Comparison of ENCODE assay signal across 39 cellular contexts in genomic region chr18:433297-433696, GRCh38.
DNase-seq lines count a peak whose midpoint lies in the region; ATAC-seq, FAIRE-seq and TF ChIP-seq lines count a peak whose summit lies in the region.
"Had no signal": no experiment of that assay in that cellular context is flagged by ENCODE, and none has a peak within 500 bp of the region (broad histone marks: within the 10 kb centered on the region; RNA-seq: fewer than 3 reads in every experiment).

No MANE protein-coding gene starts in this region.

- no peak for TF ChIP-seq POLR2A in endothelial cell of umbilical vein (IDR thresholded peaks at IDR 0.05; ENCODE audit: low read depth, low read length)

- H3K9me3 ChIP-seq in HEK293 (ENCODE audit: control insufficient read depth, insufficient read depth, low read depth, low read length) (no peaks in the 10 kb centered on the region), endothelial cell of umbilical vein (replicated peaks; ENCODE audit: control insufficient read depth, insufficient read depth, low read length) (no peaks in the 10 kb centered on the region)
- H3K9me3 ChIP-seq: ascending aorta, gastrocnemius medialis, lower lobe of right lung, mucosa of descending colon, ovary, SJCRH30 had no signal

- no peaks in the 10 kb centered on the region for H3K27me3 ChIP-seq in endothelial cell of umbilical vein (ENCODE audit: control insufficient read depth in 2 of 2, insufficient read depth in 2 of 2, low read length in 2 of 2)
- H3K27me3 ChIP-seq: ascending aorta, gastrocnemius medialis, hepatocyte, ovary, SJCRH30 had no signal

- CTCF ChIA-PET in HEK293 (lab: Yijun Ruan, JAX), result interaction anchor here (0.7 to 1.0 kb wide), 2 partner anchors 63 to 216 kb away, joined by 3 to 4 read pairs; no protein-coding TSS in a partner anchor
- CTCF ChIA-PET in endothelial cell of umbilical vein (lab: Charles Lee), result interaction anchor here (0.6 to 1.1 kb wide), 2 partner anchors 9 to 22 kb away, joined by 3 to 5 read pairs; no protein-coding TSS in a partner anchor

- no peak overlapping the region for H3K4me2 ChIP-seq in endothelial cell of umbilical vein (ENCODE audit: insufficient read depth, low read length)
- H3K4me2 ChIP-seq: hepatocyte had no signal

- no peak for DNase-seq in endothelial cell of umbilical vein (ENCODE audit: low read depth, low spot score)
- DNase-seq in left ventricle myocardium superior, result no peak
- no peak for DNase-seq in SW480 (ENCODE audit: low spot score)
- no peak for DNase-seq in activated CD8-positive, alpha-beta memory T cell treated with anti-CD3 and anti-CD28 coated beads, Interleukin-2, amount 50 U/mL, for 4 hours
- no peak for DNase-seq in retina
- DNase-seq: activated CD4-positive, alpha-beta T cell treated with anti-CD3 and anti-CD28 coated beads, Interleukin-2, amount 10 ng/mL, durations not matched to agents 24 days and 14 days; activated gamma-delta T cell; activated naive CD8-positive, alpha-beta T cell treated with anti-CD3 and anti-CD28 coated beads, Interleukin-2, amount 10 ng/mL, durations not matched to agents 7 days and 5 days; activated T-cell treated with anti-CD3 and anti-CD28 coated beads, Interleukin-2, amount 50 U/mL, for 1 hour; AML-193; CD4-positive, alpha-beta memory T cell; central memory CD4-positive, alpha-beta T cell; cortex of kidney; effector memory CD8-positive, alpha-beta T cell; erythroblast; gastrocnemius medialis; H7; kidney glomerular epithelial cell; lower lobe of right lung; mucosa of descending colon; NCI-H146; NCI-H2107; NCI-H446; NCI-H748 treated with DMSO at 0.1 percent for 48 hours; ovary; SJCRH30; small intestine; stimulated activated CD4-positive, alpha-beta T cell treated with anti-CD3 and anti-CD28 coated beads, Interleukin-1b, Interleukin-23, amount 100 ng/mL, for 48 hours; stimulated activated naive CD8-positive, alpha-beta T cell treated with anti-CD3 and anti-CD28 coated beads, Interleukin-15, Interleukin-2, amounts not matched to agents 100 U/mL and 50 U/mL, for 24 hours; T-helper 1 cell had no signal

- ATAC-seq in left ventricle myocardium superior, result peak; percentile 50
- no peak for ATAC-seq in GM19035 (IDR thresholded peaks at IDR 0.05; ENCODE audit: unreplicated experiment)
- ATAC-seq: effector memory CD8-positive, alpha-beta T cell; gastrocnemius medialis; lower lobe of right lung; mucosa of descending colon; natural killer cell treated with Interleukin-12 subunit alpha and Interleukin-12 subunit beta and Interleukin-15 and Interleukin-18, amount 100 ng/mL, for 72 hours; Panc1; stimulated activated naive CD8-positive, alpha-beta T cell treated with anti-CD3 and anti-CD28 coated beads, Interleukin-15, Interleukin-2, amounts not matched to agents 100 U/mL and 50 U/mL, for 24 hours; WTC11 had no signal

- no peaks in the 10 kb centered on the region for H3K9me1 ChIP-seq in endothelial cell of umbilical vein (replicated peaks; ENCODE audit: control insufficient read depth, extremely low read depth, insufficient read depth, low read length)

- BruUV-seq in endothelial cell of umbilical vein (replicated peaks; lab: Mats Ljungman, UMichigan), result no TSS peak

- H3K27ac ChIP-seq in 22Rv1 (peak overlapping the region; percentile 98), HEK293 (ENCODE audit: extremely low read depth, low read depth, low read length) (no peak overlapping the region), endothelial cell of umbilical vein (ENCODE audit: insufficient read depth, low read depth, low read length) (no peak overlapping the region)
- H3K27ac ChIP-seq: ascending aorta, gastrocnemius medialis, hepatocyte, lower lobe of right lung, ovary, SJCRH30 had no signal

- H3K4me1 ChIP-seq in HEK293 (ENCODE audit: control insufficient read depth, insufficient read depth, low read length) (no peaks in the 10 kb centered on the region), endothelial cell of umbilical vein (ENCODE audit: control insufficient read depth, extremely low read depth, insufficient read depth, low read length) (peaks cover 14% of the 10 kb centered on the region)
- H3K4me1 ChIP-seq: ascending aorta, gastrocnemius medialis, SJCRH30 had no signal

- no peaks in the 10 kb centered on the region for H3K79me2 ChIP-seq in endothelial cell of umbilical vein (ENCODE audit: control insufficient read depth, insufficient read depth, low read length)
- H3K79me2 ChIP-seq: hepatocyte had no signal

- FAIRE-seq in endothelial cell of umbilical vein (lab: Jason Lieb, UNC), result no peak
- FAIRE-seq: A204.1, small intestine had no signal

- dilution Hi-C loops in endothelial cell of umbilical vein (cut with MboI; ENCODE audit: extremely low pct_ligation_motif_present, low sequenced_read_pairs), result no loop called here

- peak overlapping the region; percentile 34 for H2AFZ ChIP-seq in endothelial cell of umbilical vein (ENCODE audit: low read depth, low read length)
- H2AFZ ChIP-seq: hepatocyte had no signal

- TF ChIP-seq CTCF in 22Rv1 (IDR thresholded peaks at IDR 0.05) (no peak), HEK293 (tag by site-specific recombination; IDR thresholded peaks at IDR 0.05) (no peak), endothelial cell of umbilical vein (IDR thresholded peaks at IDR 0.05; ENCODE audit: extremely low read depth in 1 of 2, insufficient read depth in 1 of 2, low read depth in 1 of 2, low read length in 2 of 2) (no peak)

- H3K4me3 ChIP-seq in HEK293 (ENCODE audit: low read depth, low read length) (no peak overlapping the region), endothelial cell of umbilical vein (replicated peaks in 1 of 3; ENCODE audit: insufficient read depth in 1 of 3, low read depth in 1 of 3, low read length in 3 of 3) (no peak overlapping the region)
- H3K4me3 ChIP-seq: ascending aorta, gastrocnemius medialis, hepatocyte, lower lobe of right lung, mucosa of descending colon, ovary, SJCRH30 had no signal

- H3K36me3 ChIP-seq in HEK293 (ENCODE audit: control insufficient read depth in 2 of 2, insufficient read depth in 1 of 2, low read length in 2 of 2) (no peaks in the 10 kb centered on the region), endothelial cell of umbilical vein (ENCODE audit: control insufficient read depth in 2 of 2, extremely low read depth in 1 of 2, insufficient read depth in 2 of 2, low read length in 2 of 2) (no peaks in the 10 kb centered on the region)
- H3K36me3 ChIP-seq: ascending aorta, gastrocnemius medialis, lower lobe of right lung, ovary, SJCRH30 had no signal

- H4K20me1 ChIP-seq in endothelial cell of umbilical vein (replicated peaks; ENCODE audit: control insufficient read depth, extremely low read depth, insufficient read depth, low read length), result no peaks in the 10 kb centered on the region

- no peak overlapping the region for H3K9ac ChIP-seq in endothelial cell of umbilical vein (replicated peaks; ENCODE audit: extremely low read depth, insufficient read depth, low read length)

- intact Hi-C loops in endothelial cell of umbilical vein (cut with micrococcal nuclease), result no loop called here
- intact Hi-C loops in left ventricle myocardium superior (cut with micrococcal nuclease), result no loop called here

- POLR2A ChIA-PET in HEK293 (lab: Yijun Ruan, JAX), result interaction anchor here (0.6 kb wide), 1 partner anchor 36 kb away, joined by 3 read pairs; no protein-coding TSS in a partner anchor
- POLR2A ChIA-PET in endothelial cell of umbilical vein (lab: Charles Lee), result no interaction called here

TF ChIP-seq in HEK293, 187 proteins besides CTCF, POLR2A, EP300 and RAD21:
- TF ChIP-seq ZSCAN16 (tag by site-specific recombination; IDR thresholded peaks at IDR 0.05), result no peak
- TF ChIP-seq PRDM1 (tag by site-specific recombination; IDR thresholded peaks at IDR 0.05), result 0 out of 2 replicates have a peak, but pooled peaks have one; percentile 32

TF ChIP-seq in endothelial cell of umbilical vein, 7 proteins besides CTCF, POLR2A, EP300 and RAD21:
- TF ChIP-seq EZH2 (IDR thresholded peaks at IDR 0.05; ENCODE audit: borderline replicate concordance, low read depth, low read length, severe bottlenecking) (no peak), MAX (IDR thresholded peaks at IDR 0.05; ENCODE audit: insufficient read depth, insufficient read length) (no peak), GATA2 (IDR thresholded peaks at IDR 0.05; ENCODE audit: insufficient read depth, insufficient read length, low read depth, low read length) (no peak), JUN (IDR thresholded peaks at IDR 0.05; ENCODE audit: borderline replicate concordance, insufficient read depth, insufficient read length, low read depth) (no peak), POLR2AphosphoS5 (IDR thresholded peaks at IDR 0.05; ENCODE audit: insufficient read depth, low read depth, low read length) (no peak), FOS (IDR thresholded peaks at IDR 0.05; ENCODE audit: borderline replicate concordance, insufficient read depth, low read length) (no peak), MYC (IDR thresholded peaks at IDR 0.05; ENCODE audit: low read depth, low read length) (no peak)
